ENCODE assay signal across 8 cellular contexts in genomic region chr19:45423589-45424190, GRCh38. TPM values are rescaled to one million over a fixed set of nuclear protein-coding genes. Genes with fewer than 3 reads are reported as not detected.
DNase-seq lines count a peak whose midpoint lies in the region; ATAC-seq and FAIRE-seq lines count a peak whose summit lies in the region.

ERCC1 (minus strand) TSS chr19:45423917; CDS start chr19:45423374, 543 bp downstream.

- H3K36me3 ChIP-seq in small intestine (ENCODE audit: control insufficient read depth in 2 of 2, insufficient read depth in 2 of 2, low read length in 2 of 2) = no peaks in the 10 kb centered on the region

- H3K4me1 Mint-ChIP-seq in T-helper 2 cell treated with Interferon-gamma antibody and Interleukin-4, amounts not matched to agents 5 μg/mL and 100 μg/mL, for 36 hours (ENCODE audit: low read depth) = peaks cover 40% of the 10 kb centered on the region

- peak within 1 kb of the TSS; percentile 90 for H3K27ac Mint-ChIP-seq in T-helper 2 cell treated with Interferon-gamma antibody and Interleukin-4, amounts not matched to agents 5 μg/mL and 100 μg/mL, for 36 hours

- H3K27ac ChIP-seq in small intestine (ENCODE audit: low read depth in 1 of 2, low read length in 1 of 2) = peak within 1 kb of the TSS; percentile 91 to 98

- peaks cover 7% of the 10 kb centered on the region for H3K27me3 Mint-ChIP-seq in T-helper 2 cell treated with Interferon-gamma antibody and Interleukin-4, amounts not matched to agents 5 μg/mL and 100 μg/mL, for 36 hours (ENCODE audit: low read depth)

- peaks cover 2 to 7% of the 10 kb centered on the region in 2 donors for H3K4me1 ChIP-seq in small intestine (ENCODE audit: control insufficient read depth in 2 of 2, insufficient read depth in 1 of 2, low read depth in 1 of 2, low read length in 1 of 2)

- H3K9me3 Mint-ChIP-seq in T-helper 2 cell treated with Interferon-gamma antibody and Interleukin-4, amounts not matched to agents 5 μg/mL and 100 μg/mL, for 36 hours = no peaks in the 10 kb centered on the region

- peaks cover 17% of the 10 kb centered on the region for H3K36me3 Mint-ChIP-seq in T-helper 2 cell treated with Interferon-gamma antibody and Interleukin-4, amounts not matched to agents 5 μg/mL and 100 μg/mL, for 36 hours (ENCODE audit: low read depth)

- FAIRE-seq in A204.1 (lab: Jason Lieb, UNC) (peak; percentile 87), small intestine (lab: Jason Lieb, UNC) (no peak)

- WGBS in small intestine, 3 donors = 1% methylated on average over 37 of the region's 37 CpGs

- H3K27me3 ChIP-seq in small intestine (ENCODE audit: control insufficient read depth in 2 of 2, insufficient read depth in 2 of 2, low read length in 2 of 2) = no peaks in the 10 kb centered on the region

- in situ Hi-C loops in T47D (cut with HindIII; ENCODE audit: low pct_unique_long_range_greater_than_20kb, low sequenced_read_pairs) = no loop called here

- ATAC-seq in GM18508 (IDR thresholded peaks at IDR 0.05; ENCODE audit: insufficient read depth, unreplicated experiment) = peak; percentile 35
- ATAC-seq in HG02973 (IDR thresholded peaks at IDR 0.05; ENCODE audit: unreplicated experiment) = peak; percentile 55

- H3K4me3 Mint-ChIP-seq in T-helper 2 cell treated with Interferon-gamma antibody and Interleukin-4, amounts not matched to agents 5 μg/mL and 100 μg/mL, for 36 hours = peak within 1 kb of the TSS; percentile 96

- H3K4me3 ChIP-seq in small intestine (ENCODE audit: low read depth in 1 of 2, low read length in 2 of 2) = peak within 1 kb of the TSS; percentile 38 to 61

- H3K9me3 ChIP-seq in small intestine (ENCODE audit: control insufficient read depth, low read depth) = no peaks in the 10 kb centered on the region

- DNase-seq in NCI-H1930 (lab: John Stamatoyannopoulos, UW) (peak; percentile 97 to 99), T47D (ENCODE audit: low read depth in 1 of 2, low spot score in 1 of 2) (peak; percentile 85 to 98), iPS-NIHi7 (ENCODE audit: extremely low spot score) (peak; percentile 99), small intestine (peak; percentile 99)
- DNase-seq in T-helper 2 cell treated with Interferon-gamma antibody and Interleukin-4, amounts not matched to agents 5 μg/mL and 100 μg/mL, for 36 hours (ENCODE audit: low spot score) = peak; percentile 84

RNA-seq across cellular contexts. Expression of gene ERCC1, which starts in this region (rescaled TPM):
- 10 to 100 TPM; 30.3 to 42.4 (median 32.7) TPM for polyA plus RNA-seq in small intestine

Comparison
In these comparisons a context has a peak if more than half of its experiments do, and no peak if none do; other contexts are left out.
1. Peak in every context shown above with its lines: DNase-seq, ATAC-seq, H3K4me3 ChIP-seq and H3K27ac ChIP-seq.